1 cellular context compared by ENCODE assay signal in genomic region chr11:1875093-1875785, GRCh38.
TF ChIP-seq lines count a peak whose summit lies in the region.

No MANE protein-coding gene starts in this region.

TF ChIP-seq in SK-N-SH treated with all-trans-retinoic acid at 6 μM for 48 hours, 23 proteins besides CTCF, POLR2A, EP300 and RAD21 (continued from another document):
- TF ChIP-seq TSHZ2 (CRISPR knock-in tag; IDR thresholded peaks at IDR 0.05) (no peak), PPARA (CRISPR knock-in tag; IDR thresholded peaks at IDR 0.05; ENCODE audit: borderline replicate concordance) (no peak), GLIS3 (CRISPR knock-in tag; IDR thresholded peaks at IDR 0.05) (no peak), SNAI2 (CRISPR knock-in tag; IDR thresholded peaks at IDR 0.05) (no peak), RARB (CRISPR knock-in tag; IDR thresholded peaks at IDR 0.05) (no peak), TCF4 (CRISPR knock-in tag; IDR thresholded peaks at IDR 0.05; ENCODE audit: borderline replicate concordance) (no peak), ZNF8 (CRISPR knock-in tag; IDR thresholded peaks at IDR 0.05) (no peak), PATZ1 (CRISPR knock-in tag; IDR thresholded peaks at IDR 0.05; ENCODE audit: borderline replicate concordance) (no peak), ZNF70 (CRISPR knock-in tag; IDR thresholded peaks at IDR 0.05) (no peak), CREB5 (CRISPR knock-in tag; IDR thresholded peaks at IDR 0.05; ENCODE audit: low read depth) (no peak), ARNTL (CRISPR knock-in tag; IDR thresholded peaks at IDR 0.05; ENCODE audit: borderline replicate concordance, low read depth) (no peak), ZNF565 (CRISPR knock-in tag; conservative IDR thresholded peaks at IDR 0.05; ENCODE audit: low read depth) (no peak), ZC3H10 (CRISPR knock-in tag; IDR thresholded peaks at IDR 0.05) (no peak), ISL1 (CRISPR knock-in tag; IDR thresholded peaks at IDR 0.05) (no peak), TOX (CRISPR knock-in tag; IDR thresholded peaks at IDR 0.05; ENCODE audit: borderline replicate concordance) (no peak), ZFP30 (CRISPR knock-in tag; IDR thresholded peaks at IDR 0.05) (no peak), CSDC2 (CRISPR knock-in tag; IDR thresholded peaks at IDR 0.05) (no peak), ZFP3 (CRISPR knock-in tag; IDR thresholded peaks at IDR 0.05) (no peak)
TF ChIP-seq in SK-N-SH treated with all-trans-retinoic acid at 6 μM for 48 hours: peak in this region for 0.
